Comparison of ENCODE assay signal across 18 cellular contexts in the genomic region with DNA sequence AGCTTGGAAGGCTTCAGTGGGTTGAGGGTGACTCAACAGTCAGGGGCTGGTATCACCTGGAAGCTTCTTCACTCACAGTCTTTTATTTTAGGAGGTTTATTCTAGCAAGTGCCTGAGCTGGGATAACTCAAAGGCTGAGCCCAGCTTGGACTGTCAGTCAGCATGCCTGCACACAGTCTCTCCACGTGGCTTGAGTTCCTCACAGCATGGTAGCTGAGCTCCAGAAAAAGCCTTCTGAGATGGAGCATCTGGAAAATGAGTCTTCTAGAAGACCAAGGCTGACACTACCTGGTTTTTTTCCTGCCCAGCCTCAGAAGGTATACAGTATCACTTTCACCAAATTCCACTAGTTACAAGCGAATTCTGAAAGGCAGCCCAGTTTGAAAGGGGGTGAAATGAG.
DNase-seq lines count a peak whose midpoint lies in the region; ATAC-seq and TF ChIP-seq lines count a peak whose summit lies in the region.
"Had no signal": no experiment of that assay in that cellular context is flagged by ENCODE, and none has a peak within 500 bp of the region (broad histone marks: within the 10 kb centered on the region; RNA-seq: fewer than 3 reads in every experiment).

No MANE protein-coding gene starts in this region.

- no peaks in the 10 kb centered on the region for H3K9me3 ChIP-seq in MG63
- H3K9me3 ChIP-seq: BE2C had no signal

- no peaks in the 10 kb centered on the region for H3K27me3 Mint-ChIP-seq in WTC11 (ENCODE audit: low read depth)
- H3K27me3 Mint-ChIP-seq: CD4-positive, alpha-beta T cell had no signal

- peaks cover 6% of the 10 kb centered on the region for H3K9me3 Mint-ChIP-seq in WTC11
- H3K9me3 Mint-ChIP-seq: CD4-positive, alpha-beta T cell had no signal

- TF ChIP-seq CTCF in foreskin keratinocyte (conservative IDR thresholded peaks at IDR 0.05) (no peak), WTC11 (IDR thresholded peaks at IDR 0.05) (no peak)

- CTCF ChIA-PET in HEK293T (lab: Yijun Ruan, JAX) = no interaction called here
- CTCF ChIA-PET in WTC11 (lab: Charles Lee) = no interaction called here

- no peaks in the 10 kb centered on the region for H3K36me3 ChIP-seq in MG63
- H3K36me3 ChIP-seq: BE2C; BLaER1 treated with 17β-estradiol and CSF1 and Interleukin-3, amounts not matched to agents 10 nM and 100 nM had no signal

- H3K4me1 Mint-ChIP-seq in WTC11 = peaks cover 10% of the 10 kb centered on the region
- H3K4me1 Mint-ChIP-seq: CD14-positive monocyte; CD8-positive, alpha-beta memory T cell had no signal

- no peak overlapping the region for H3K4me3 Mint-ChIP-seq in WTC11
- H3K4me3 Mint-ChIP-seq: CD14-positive monocyte; CD4-positive, alpha-beta T cell; CD8-positive, alpha-beta memory T cell had no signal

- H3K4me3 ChIP-seq in MG63 = no peak overlapping the region
- H3K4me3 ChIP-seq: BLaER1 treated with 17β-estradiol and CSF1 and Interleukin-3, amounts not matched to agents 10 nM and 100 nM; GM23248 had no signal

- DNase-seq in DMS 273 (lab: John Stamatoyannopoulos, UW; ENCODE audit: unreplicated experiment) = peak; percentile 43
- no peak for DNase-seq in DMS 273 treated with DMSO at 0.1 percent for 48 hours (lab: John Stamatoyannopoulos, UW)
- peak; percentile 47 for DNase-seq in Ammon's horn (ENCODE audit: low spot score)
- no peak for DNase-seq in HEK293T (ENCODE audit: extremely low spot score)
- DNase-seq in foreskin keratinocyte = no peak
- no peak for DNase-seq in D341Med (ENCODE audit: low spot score)
- DNase-seq in MG63 = no peak
- DNase-seq in WTC11 (ENCODE audit: low spot score) = no peak
- DNase-seq: BE2C; CD4-positive, alpha-beta T cell; CD8-positive, alpha-beta memory T cell; DMS53; GF-D8; GM23248; HCEC 1CT had no signal

- H3K27ac ChIP-seq in foreskin keratinocyte = no peak overlapping the region
- H3K27ac ChIP-seq: 22Rv1; BLaER1 treated with 17β-estradiol and CSF1 and Interleukin-3, amounts not matched to agents 10 nM and 100 nM; GM23248 had no signal

- H3K36me3 Mint-ChIP-seq in WTC11 = no peaks in the 10 kb centered on the region
- H3K36me3 Mint-ChIP-seq: CD14-positive monocyte; CD8-positive, alpha-beta memory T cell had no signal

- H3K27me3 ChIP-seq in foreskin keratinocyte = peaks cover 3% of the 10 kb centered on the region
- no peaks in the 10 kb centered on the region for H3K27me3 ChIP-seq in MG63
- H3K27me3 ChIP-seq: BE2C had no signal

- ATAC-seq in foreskin keratinocyte (peak; percentile 9), WTC11 (no peak)

- no peaks in the 10 kb centered on the region for H3K4me1 ChIP-seq in foreskin keratinocyte
- H3K4me1 ChIP-seq: BE2C had no signal

- POLR2A ChIA-PET in HEK293T (lab: Yijun Ruan, JAX) = no interaction called here
- POLR2A ChIA-PET in WTC11 (lab: Charles Lee) = no interaction called here

- H3K27ac Mint-ChIP-seq in WTC11 = no peak overlapping the region
- H3K27ac Mint-ChIP-seq: CD14-positive monocyte; CD4-positive, alpha-beta T cell; CD8-positive, alpha-beta memory T cell had no signal

TF ChIP-seq in HEK293T, 16 proteins besides CTCF, POLR2A, EP300 and RAD21:
- no peak for TF ChIP-seq BHLHE40 (IDR thresholded peaks at IDR 0.05; ENCODE audit: borderline replicate concordance)
- TF ChIP-seq PKNOX1 (IDR thresholded peaks at IDR 0.05) = peak; percentile 45; the same call in 1 of the 2 replicates

TF ChIP-seq in WTC11, 78 proteins besides CTCF, POLR2A, EP300 and RAD21:
- no peak for TF ChIP-seq ZBTB21 (CRISPR knock-in tag; IDR thresholded peaks at IDR 0.05; ENCODE audit: borderline replicate concordance)
- no peak for TF ChIP-seq ZNF423 (CRISPR knock-in tag; IDR thresholded peaks at IDR 0.05)
- no peak for TF ChIP-seq MAX (CRISPR knock-in tag; IDR thresholded peaks at IDR 0.05)
- TF ChIP-seq SP1 (CRISPR knock-in tag; conservative IDR thresholded peaks at IDR 0.05) = no peak
- no peak for TF ChIP-seq ZNF138 (CRISPR knock-in tag; conservative IDR thresholded peaks at IDR 0.05)
- no peak for TF ChIP-seq OVOL2 (CRISPR knock-in tag; IDR thresholded peaks at IDR 0.05; ENCODE audit: borderline replicate concordance)
- TF ChIP-seq ZNF532 (CRISPR knock-in tag; IDR thresholded peaks at IDR 0.05; ENCODE audit: borderline replicate concordance) = no peak
- TF ChIP-seq JUN (CRISPR knock-in tag; IDR thresholded peaks at IDR 0.05) = no peak

Comparison
In these comparisons a context has a peak if more than half of its experiments do, and no peak if none do; other contexts are left out.
1. DNase-seq: peak in DMS 273 (single experiment) and Ammon's horn (single experiment); none in DMS 273 treated with DMSO at 0.1 percent for 48 hours (single experiment), HEK293T (single experiment), foreskin keratinocyte (0 of 2), D341Med (single experiment), MG63 (single experiment) and WTC11 (single experiment).